ENCODE assay signal across 10 cellular contexts in genomic region chr1:54309631-54310366, GRCh38.
DNase-seq lines count a peak whose midpoint lies in the region; ATAC-seq and TF ChIP-seq lines count a peak whose summit lies in the region.
"Had no signal": no experiment of that assay in that cellular context is flagged by ENCODE, and none has a peak within 500 bp of the region (broad histone marks: within the 10 kb centered on the region; RNA-seq: fewer than 3 reads in every experiment).

No MANE protein-coding gene starts in this region.

- H3K4me1 ChIP-seq in testis: peaks cover 55% of the 10 kb centered on the region

- POLR2A ChIA-PET in activated CD4-positive, alpha-beta memory T cell treated with anti-CD3 and anti-CD28 coated beads, Interleukin-2, amount 10 ng/mL, durations not matched to agents 7 days and 5 days (lab: Charles Lee): interaction anchor here (1.3 kb wide), 1 partner anchor 24 kb away, joined by 3 read pairs; no protein-coding TSS in a partner anchor
- POLR2A ChIA-PET in activated CD4-positive, alpha-beta memory T cell treated with anti-CD3 and anti-CD28 coated beads for 36 hours (lab: Charles Lee): interaction anchor here (0.9 kb wide), 1 partner anchor 9 kb away, joined by 3 read pairs; no protein-coding TSS in a partner anchor
- POLR2A ChIA-PET in GM10248 (lab: Yijun Ruan, JAX): no interaction called here

- no peak for TF ChIP-seq POLR2A in testis (IDR thresholded peaks at IDR 0.05)

- no peaks in the 10 kb centered on the region for H3K27me3 Mint-ChIP-seq in activated CD4-positive, alpha-beta memory T cell treated with anti-CD3 and anti-CD28 coated beads, Interleukin-2, amount 10 ng/mL, durations not matched to agents 7 days and 5 days
- H3K27me3 Mint-ChIP-seq in activated CD4-positive, alpha-beta memory T cell treated with anti-CD3 and anti-CD28 coated beads for 36 hours: no peaks in the 10 kb centered on the region

- WGBS in testis, 2 donors: 53 to 62% methylated on average over 14 to 19 of the region's 19 CpGs

- peak overlapping the region; percentile 23 for H3K27ac Mint-ChIP-seq in activated CD4-positive, alpha-beta memory T cell treated with anti-CD3 and anti-CD28 coated beads, Interleukin-2, amount 10 ng/mL, durations not matched to agents 7 days and 5 days
- no peak overlapping the region for H3K27ac Mint-ChIP-seq in activated CD4-positive, alpha-beta memory T cell treated with anti-CD3 and anti-CD28 coated beads for 36 hours

- H3K4me3 ChIP-seq in testis: no peak overlapping the region

- peaks cover 6% of the 10 kb centered on the region for H3K36me3 Mint-ChIP-seq in activated CD4-positive, alpha-beta memory T cell treated with anti-CD3 and anti-CD28 coated beads, Interleukin-2, amount 10 ng/mL, durations not matched to agents 7 days and 5 days (ENCODE audit: low read depth)
- no peaks in the 10 kb centered on the region for H3K36me3 Mint-ChIP-seq in activated CD4-positive, alpha-beta memory T cell treated with anti-CD3 and anti-CD28 coated beads for 36 hours

- H3K36me3 ChIP-seq in testis (ENCODE audit: low read depth, missing control alignments): no peaks in the 10 kb centered on the region

- CTCF ChIA-PET in activated CD4-positive, alpha-beta memory T cell treated with anti-CD3 and anti-CD28 coated beads, Interleukin-2, amount 10 ng/mL, durations not matched to agents 7 days and 5 days (lab: Charles Lee): no interaction called here
- CTCF ChIA-PET in activated CD4-positive, alpha-beta memory T cell treated with anti-CD3 and anti-CD28 coated beads for 36 hours (lab: Charles Lee): interaction anchor here (1.4 kb wide), 1 partner anchor 180 kb away, joined by 4 read pairs; no protein-coding TSS in a partner anchor
- CTCF ChIA-PET in GM10248 (lab: Yijun Ruan, JAX): interaction anchor here (0.8 to 1.5 kb wide), 2 partner anchors 10 to 14 kb away, joined by 3 to 6 read pairs; no protein-coding TSS in a partner anchor

- intact Hi-C loops in activated CD4-positive, alpha-beta memory T cell treated with anti-CD3 and anti-CD28 coated beads for 36 hours (cut with micrococcal nuclease): no loop called here
- intact Hi-C loops in testis (cut with DNase I; ENCODE audit: low total_unique reads): no loop called here

- no peaks in the 10 kb centered on the region for H3K27me3 ChIP-seq in testis

- peak overlapping the region; percentile 55 to 75 for H3K27ac ChIP-seq in testis

- no peak for DNase-seq in activated CD4-positive, alpha-beta memory T cell treated with anti-CD3 and anti-CD28 coated beads, Interleukin-2, amount 10 ng/mL, durations not matched to agents 7 days and 5 days
- DNase-seq in activated CD4-positive, alpha-beta memory T cell treated with anti-CD3 and anti-CD28 coated beads for 36 hours: no peak
- DNase-seq in NCI-H524 (lab: John Stamatoyannopoulos, UW) (peak; percentile 88 to 96), hippocampal formation (lab: John Stamatoyannopoulos, UW) (peak; percentile 48 to 65), testis (no peak), GM10248 (ENCODE audit: extremely low spot score) (no peak), HPDE6-E6E7 (ENCODE audit: extremely low spot score) (no peak)
- DNase-seq: NCI-H774, posterior cingulate gyrus had no signal

- ATAC-seq in HG03135 (IDR thresholded peaks at IDR 0.05; ENCODE audit: unreplicated experiment): no peak

- no peak for TF ChIP-seq CTCF in testis (IDR thresholded peaks at IDR 0.05)
- TF ChIP-seq CTCF in GM10248 (IDR thresholded peaks at IDR 0.05; ENCODE audit: control extremely low read depth, extremely low read depth, low read depth, missing control alignments): no peak

- H3K4me1 Mint-ChIP-seq in activated CD4-positive, alpha-beta memory T cell treated with anti-CD3 and anti-CD28 coated beads, Interleukin-2, amount 10 ng/mL, durations not matched to agents 7 days and 5 days: peaks cover 46% of the 10 kb centered on the region
- peaks cover 48% of the 10 kb centered on the region for H3K4me1 Mint-ChIP-seq in activated CD4-positive, alpha-beta memory T cell treated with anti-CD3 and anti-CD28 coated beads for 36 hours (ENCODE audit: low read depth)

- no peak overlapping the region for H3K4me3 Mint-ChIP-seq in activated CD4-positive, alpha-beta memory T cell treated with anti-CD3 and anti-CD28 coated beads, Interleukin-2, amount 10 ng/mL, durations not matched to agents 7 days and 5 days
- H3K4me3 Mint-ChIP-seq in activated CD4-positive, alpha-beta memory T cell treated with anti-CD3 and anti-CD28 coated beads for 36 hours: no peak overlapping the region

- no peaks in the 10 kb centered on the region for H3K9me3 ChIP-seq in testis

- H3K9me3 Mint-ChIP-seq in activated CD4-positive, alpha-beta memory T cell treated with anti-CD3 and anti-CD28 coated beads, Interleukin-2, amount 10 ng/mL, durations not matched to agents 7 days and 5 days: no peaks in the 10 kb centered on the region
- no peaks in the 10 kb centered on the region for H3K9me3 Mint-ChIP-seq in activated CD4-positive, alpha-beta memory T cell treated with anti-CD3 and anti-CD28 coated beads for 36 hours

Comparison
In these comparisons a context has a peak if more than half of its experiments do, and no peak if none do; other contexts are left out.
1. DNase-seq: peak in NCI-H524 (2 of 2) and hippocampal formation (2 of 2); none in activated CD4-positive, alpha-beta memory T cell treated with anti-CD3 and anti-CD28 coated beads, Interleukin-2, amount 10 ng/mL, durations not matched to agents 7 days and 5 days (single experiment), activated CD4-positive, alpha-beta memory T cell treated with anti-CD3 and anti-CD28 coated beads for 36 hours (single experiment), testis (single experiment), GM10248 (single experiment) and HPDE6-E6E7 (single experiment).